In genomic region chr2:28610583-28611201, GRCh38 we compare ENCODE assay signal across 9 cellular contexts.
DNase-seq lines count a peak whose midpoint lies in the region; ATAC-seq, FAIRE-seq and TF ChIP-seq lines count a peak whose summit lies in the region.
"Had no signal": no experiment of that assay in that cellular context is flagged by ENCODE, and none has a peak within 500 bp of the region (broad histone marks: within the 10 kb centered on the region; RNA-seq: fewer than 3 reads in every experiment).

No MANE protein-coding gene starts in this region.

- no peaks in the 10 kb centered on the region for H3K79me1 ChIP-seq in H1 (ENCODE audit: low read depth, low read length)

- no peaks in the 10 kb centered on the region for H3K36me3 Mint-ChIP-seq in naive thymus-derived CD8-positive, alpha-beta T cell

- no peak overlapping the region for H4K91ac ChIP-seq in H1 (replicated peaks; ENCODE audit: insufficient read length, low read length)

- no peak for ATAC-seq in HG02678 (IDR thresholded peaks at IDR 0.05; ENCODE audit: unreplicated experiment)
- no peak for ATAC-seq in naive thymus-derived CD8-positive, alpha-beta T cell

- H3K23ac ChIP-seq in H1 (ENCODE audit: insufficient read length): no peak overlapping the region

- peak overlapping the region; percentile 41 for H3K4me2 ChIP-seq in PC-9
- no peak overlapping the region for H3K4me2 ChIP-seq in H1 (ENCODE audit: insufficient read depth in 1 of 2, low read depth in 2 of 2, low read length in 2 of 2)
- H3K4me2 ChIP-seq in skeletal muscle satellite cell (ENCODE audit: low read length): peak overlapping the region; percentile 11

- H2AFZ ChIP-seq in PC-9 (no peak overlapping the region), H1 (ENCODE audit: low read length) (no peak overlapping the region)

- H3K9me3 ChIP-seq in PC-9 (ENCODE audit: insufficient read depth, low read depth) (no peaks in the 10 kb centered on the region), H1 (ENCODE audit: insufficient read depth in 2 of 2, low read depth in 1 of 2, low read length in 1 of 2) (no peaks in the 10 kb centered on the region), skeletal muscle satellite cell (replicated peaks; ENCODE audit: low read length) (no peaks in the 10 kb centered on the region)

- H3F3A ChIP-seq in PC-9 (ENCODE audit: insufficient read depth, low read depth): peaks cover 56% of the 10 kb centered on the region

- CTCF ChIA-PET in PC-9 (lab: Charles Lee) (interaction anchor here (0.6 kb wide), 1 partner anchor 44 kb away, joined by 3 read pairs; no protein-coding TSS in a partner anchor), H1 (lab: Charles Lee; ENCODE audit: partially characterized antibody) (interaction anchor here (0.9 to 9.5 kb wide), 2 partner anchors 13 to 16 kb away, joined by 3 to 81 read pairs; no protein-coding TSS in a partner anchor)

- no peaks in the 10 kb centered on the region for H3K36me3 ChIP-seq in PC-9 (ENCODE audit: low read depth)
- no peaks in the 10 kb centered on the region for H3K36me3 ChIP-seq in H1 (ENCODE audit: control insufficient read depth in 2 of 4, insufficient read depth in 4 of 4, low read length in 3 of 4)
- no peaks in the 10 kb centered on the region for H3K36me3 ChIP-seq in skeletal muscle satellite cell (ENCODE audit: insufficient read depth, low read length)

- no peaks in the 10 kb centered on the region for H3K79me2 ChIP-seq in PC-9 (ENCODE audit: low read depth)
- no peaks in the 10 kb centered on the region for H3K79me2 ChIP-seq in H1 (ENCODE audit: control insufficient read depth in 1 of 2, insufficient read depth in 2 of 2, low read length in 2 of 2)

- FAIRE-seq in H1 (lab: Jason Lieb, UNC) (no peak), D721Med (lab: Jason Lieb, UNC) (no peak)

- 88% methylated on average over 8 of the region's 8 CpGs; no CpG with 5 or more reads in 1 of the 2 experiments for WGBS in H1 (ENCODE audit: extremely low coverage in 1 of 2, insufficient coverage in 1 of 2, insufficient read length in 1 of 2, insufficient replicate concordance in 2 of 2, low coverage in 1 of 2, low lambda C conversion rate in 2 of 2, missing lambda C conversion rate in 1 of 2), 2 experiments

- H3K4me1 ChIP-seq in PC-9 (replicated peaks; ENCODE audit: insufficient read depth): peaks cover 59% of the 10 kb centered on the region
- H3K4me1 ChIP-seq in H1 (replicated peaks in 1 of 4; ENCODE audit: control insufficient read depth in 3 of 4, insufficient read depth in 4 of 4, low read length in 3 of 4): peaks cover 0 to 7% (median 3%) of the 10 kb centered on the region in 4 experiments; a peak in 4 of 7 replicates
- H3K4me1 ChIP-seq in skeletal muscle satellite cell (ENCODE audit: control insufficient read depth, insufficient read depth, low read length): peaks cover 14% of the 10 kb centered on the region

- H3K27ac Mint-ChIP-seq in naive thymus-derived CD8-positive, alpha-beta T cell: peak overlapping the region in 5 of 10 donors; percentile 55 to 84 (median 57)

- no peak for TF ChIP-seq CTCF in GM12865 (IDR thresholded peaks at IDR 0.05; ENCODE audit: insufficient read depth, low read depth, low read length, missing control alignments)
- no peak for TF ChIP-seq CTCF in PC-9 (conservative IDR thresholded peaks at IDR 0.05)
- TF ChIP-seq CTCF in H1 (IDR thresholded peaks at IDR 0.05; ENCODE audit: control extremely low read depth in 1 of 3, insufficient read depth in 1 of 3, low read depth in 1 of 3, low read length in 3 of 3): no peak
- TF ChIP-seq CTCF in D721Med (IDR thresholded peaks at IDR 0.05; ENCODE audit: insufficient read depth, missing control alignments): no peak

- H3K4me3 ChIP-seq in GM12865 (ENCODE audit: low read depth, low read length): no peak overlapping the region
- H3K4me3 ChIP-seq in PC-9: no peak overlapping the region
- no peak overlapping the region for H3K4me3 ChIP-seq in H1 (ENCODE audit: extremely low read depth in 1 of 4, insufficient read depth in 2 of 4, low read depth in 3 of 4, low read length in 4 of 4)
- peak overlapping the region; percentile 19 for H3K4me3 ChIP-seq in skeletal muscle satellite cell (ENCODE audit: low read length)
- H3K4me3 ChIP-seq: dorsolateral prefrontal cortex had no signal

- peak; percentile 50 for DNase-seq in GM12865 (ENCODE audit: low read depth)
- DNase-seq in PC-9: peak; percentile 91 to 99
- no peak for DNase-seq in H1 (ENCODE audit: low read depth in 1 of 2, low spot score in 2 of 2)
- DNase-seq in GF-D8 (lab: John Stamatoyannopoulos, UW): no peak
- DNase-seq in D721Med (ENCODE audit: insufficient read length, low spot score): no peak
- no peak for DNase-seq in naive thymus-derived CD8-positive, alpha-beta T cell

- no peak overlapping the region for H3K56ac ChIP-seq in H1 (replicated peaks; ENCODE audit: insufficient read length, low read depth, low read length)

- no peak overlapping the region for H4K8ac ChIP-seq in H1 (ENCODE audit: extremely low read depth, insufficient read depth, low read length)

- H4K5ac ChIP-seq in H1 (ENCODE audit: insufficient read length, low read depth, low read length): no peak overlapping the region

- H3K23me2 ChIP-seq in H1 (ENCODE audit: low read depth, low read length): no peaks in the 10 kb centered on the region

- H3K27me3 Mint-ChIP-seq in naive thymus-derived CD8-positive, alpha-beta T cell: no peaks in the 10 kb centered on the region

- H3K14ac ChIP-seq in H1 (ENCODE audit: insufficient read length): no peak overlapping the region

- POLR2A ChIA-PET in PC-9 (lab: Charles Lee; ENCODE audit: unreplicated experiment) (interaction anchor here (0.7 kb wide), 1 partner anchor 14 kb away, joined by 4 read pairs; no protein-coding TSS in a partner anchor), H1 (lab: Charles Lee; ENCODE audit: partially characterized antibody) (no interaction called here)
- POLR2A ChIA-PET in naive thymus-derived CD8-positive, alpha-beta T cell (lab: Charles Lee): interaction anchor here (1.2 to 1.8 kb wide), 2 partner anchors 10 to 24 kb away, joined by 3 to 4 read pairs; no protein-coding TSS in a partner anchor

- H2BK12ac ChIP-seq in H1 (ENCODE audit: low read depth, low read length): no peak overlapping the region; the same call in 1 of the 2 replicates

- no peak overlapping the region for H2BK15ac ChIP-seq in H1 (ENCODE audit: low read length)

- no peaks in the 10 kb centered on the region for H3K9me3 Mint-ChIP-seq in naive thymus-derived CD8-positive, alpha-beta T cell

- peak overlapping the region; percentile 83 for H3K27ac ChIP-seq in PC-9
- no peak overlapping the region for H3K27ac ChIP-seq in H1 (ENCODE audit: low read depth, low read length)

- intact Hi-C loops in PC-9 (cut with micrococcal nuclease; ENCODE audit: unreplicated experiment): loop anchor here (1.0 to 5.0 kb wide), 6 partner anchors 11 to 141 kb away; partner anchors contain the start of gene PPP1CB

- no peak overlapping the region for H3K9ac ChIP-seq in H1 (replicated peaks in 1 of 4; ENCODE audit: extremely low read depth in 1 of 4, low read depth in 3 of 4, low read length in 3 of 4)
- no peak overlapping the region for H3K9ac ChIP-seq in skeletal muscle satellite cell (ENCODE audit: low read depth, low read length)

- no peak overlapping the region for H3K4ac ChIP-seq in H1 (replicated peaks; ENCODE audit: insufficient read length, low read depth, low read length)

- no peak for TF ChIP-seq RAD21 in H1 (IDR thresholded peaks at IDR 0.05 in 1 of 2, conservative IDR thresholded peaks at IDR 0.05 in 1 of 2; ENCODE audit: low read depth in 2 of 2, low read length in 2 of 2)

- TF ChIP-seq POLR2A in H1 (IDR thresholded peaks at IDR 0.05; ENCODE audit: control extremely low read depth in 1 of 2, low read depth in 2 of 2, low read length in 2 of 2): no peak

- H3K4me3 Mint-ChIP-seq in naive thymus-derived CD8-positive, alpha-beta T cell: no peak overlapping the region

- H4K20me1 ChIP-seq in PC-9 (ENCODE audit: insufficient read depth) (no peaks in the 10 kb centered on the region), H1 (replicated peaks in 1 of 2; ENCODE audit: control insufficient read depth in 1 of 2, insufficient read depth in 2 of 2, low read length in 2 of 2) (no peaks in the 10 kb centered on the region)

- H3K27me3 ChIP-seq in PC-9 (ENCODE audit: insufficient read depth, low read depth) (no peaks in the 10 kb centered on the region), H1 (replicated peaks in 1 of 4; ENCODE audit: control insufficient read depth in 3 of 4, extremely low read depth in 1 of 4, insufficient read depth in 3 of 4, low read length in 3 of 4) (no peaks in the 10 kb centered on the region; a peak in 1 of 7 replicates), skeletal muscle satellite cell (ENCODE audit: control insufficient read depth, insufficient read depth, low read length) (no peaks in the 10 kb centered on the region)
- H3K27me3 ChIP-seq: dorsolateral prefrontal cortex had no signal

- no peak overlapping the region for H2BK5ac ChIP-seq in H1 (ENCODE audit: low read depth, low read length)

- BruUV-seq in PC-9 (replicated peaks; lab: Mats Ljungman, UMichigan): TSS peak; percentile 32

- H2BK20ac ChIP-seq in H1 (ENCODE audit: low read length): no peak overlapping the region

- no peak for TF ChIP-seq EP300 in H1 (IDR thresholded peaks at IDR 0.05; ENCODE audit: borderline replicate concordance in 1 of 2, low read depth in 2 of 2, low read length in 2 of 2)

- H3K18ac ChIP-seq in H1 (ENCODE audit: extremely low read depth, low read length): no peak overlapping the region

- no peaks in the 10 kb centered on the region for H3K9me2 ChIP-seq in PC-9 (ENCODE audit: insufficient read depth)

- H2AK5ac ChIP-seq in H1 (ENCODE audit: low read depth, low read length): 0 out of 2 replicates have a peak overlapping the region, but pooled peaks have one; percentile 53

- H3K4me1 Mint-ChIP-seq in naive thymus-derived CD8-positive, alpha-beta T cell: peaks cover 13 to 27% (median 15%) of the 10 kb centered on the region in 4 donors

- no peak overlapping the region for H2BK120ac ChIP-seq in H1 (replicated peaks; ENCODE audit: low read depth, low read length)

TF ChIP-seq in H1, 55 proteins besides CTCF, POLR2A, EP300 and RAD21:
- TF ChIP-seq NRF1 (IDR thresholded peaks at IDR 0.05; ENCODE audit: low read depth, low read length) (no peak), RNF2 (IDR thresholded peaks at IDR 0.05; ENCODE audit: borderline replicate concordance, low read depth, low read length, missing control alignments, poor library complexity, severe bottlenecking) (no peak), SP1 (IDR thresholded peaks at IDR 0.05; ENCODE audit: low read depth, low read length) (no peak), CHD1 (IDR thresholded peaks at IDR 0.05; ENCODE audit: low read depth, low read length) (no peak), SIX5 (IDR thresholded peaks at IDR 0.05; ENCODE audit: low read depth, low read length) (no peak), SP4 (IDR thresholded peaks at IDR 0.05; ENCODE audit: low read length) (no peak), SIN3A (conservative IDR thresholded peaks at IDR 0.05 in 1 of 2, IDR thresholded peaks at IDR 0.05 in 1 of 2; ENCODE audit: low read depth in 1 of 2, low read length in 2 of 2) (no peak), SUZ12 (IDR thresholded peaks at IDR 0.05; ENCODE audit: low read length) (no peak), POLR2AphosphoS5 (IDR thresholded peaks at IDR 0.05; ENCODE audit: low read depth, low read length) (no peak)

Comparison
In these comparisons a context has a peak if more than half of its experiments do, and no peak if none do; other contexts are left out.
1. DNase-seq: peak in GM12865 (single experiment) and PC-9 (2 of 2); none in H1 (0 of 2), GF-D8 (single experiment), D721Med (single experiment) and naive thymus-derived CD8-positive, alpha-beta T cell (0 of 10).
2. H3K4me2 ChIP-seq: peak in PC-9 (single experiment) and skeletal muscle satellite cell (single experiment); none in H1 (0 of 2).